ENCODE assay signal across 32 cellular contexts in the genomic region with DNA sequence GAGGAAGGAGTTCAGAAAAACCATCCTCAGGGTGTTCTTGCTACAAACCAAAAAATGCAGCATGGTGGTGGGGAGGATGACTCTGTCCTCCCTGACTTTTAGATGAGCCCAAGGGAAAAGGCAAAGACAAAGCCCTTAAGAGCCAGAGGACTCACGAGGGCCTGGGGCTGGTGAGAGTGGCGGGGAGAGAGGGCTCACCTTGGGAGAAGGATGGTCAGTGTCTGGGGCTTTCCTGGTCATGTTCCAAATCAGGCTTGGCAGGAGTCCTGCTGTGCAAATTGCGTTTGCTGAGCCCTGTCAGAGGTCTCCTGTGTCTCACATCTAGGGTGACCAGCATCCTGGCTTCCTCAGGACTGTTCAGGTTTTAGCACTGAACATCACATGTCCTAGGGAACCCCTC. TPM values are rescaled to one million over a fixed set of nuclear protein-coding genes. Genes with fewer than 3 reads are reported as not detected.
DNase-seq lines count a peak whose midpoint lies in the region; TF ChIP-seq lines count a peak whose summit lies in the region.
"Had no signal": no experiment of that assay in that cellular context is flagged by ENCODE, and none has a peak within 500 bp of the region (broad histone marks: within the 10 kb centered on the region; RNA-seq: fewer than 3 reads in every experiment).

No MANE protein-coding gene starts in this region.

- no peaks in the 10 kb centered on the region for H3K9me2 ChIP-seq in GM23248 (ENCODE audit: insufficient read depth)

- H2AFZ ChIP-seq in GM23248: peak overlapping the region; percentile 28; the same call in 1 of the 2 replicates

- TF ChIP-seq POLR2A in lower leg skin (IDR thresholded peaks at IDR 0.05): no peak

- no peaks in the 10 kb centered on the region for H3K79me2 ChIP-seq in GM23248 (ENCODE audit: insufficient read depth)

- H3F3A ChIP-seq in GM23248 (ENCODE audit: insufficient read depth): peaks cover 12% of the 10 kb centered on the region; the same call in 1 of the 2 replicates

- peak; percentile 6 for DNase-seq in GM23248
- DNase-seq in RPMI7951 (ENCODE audit: low read depth): peak; percentile 68
- DNase-seq in iris pigment epithelial cell (ENCODE audit: low read depth): peak; percentile 13
- DNase-seq in SW 1271 (lab: John Stamatoyannopoulos, UW): no peak
- no peak for DNase-seq in SIG-M5 (lab: John Stamatoyannopoulos, UW)
- DNase-seq in lower leg skin (ENCODE audit: low spot score in 2 of 2): no peak
- DNase-seq: activated CD8-positive, alpha-beta memory T cell treated with anti-CD3 and anti-CD28 coated beads, Interleukin-2, amount 50 U/mL, for 48 hours; activated CD8-positive, alpha-beta T cell treated with anti-CD3 and anti-CD28 coated beads for 36 hours; activated naive CD4-positive, alpha-beta T cell treated with anti-CD3 and anti-CD28 coated beads for 36 hours; Caco-2; DMS79; effector CD4-positive, alpha-beta T cell; glutamatergic neuron; KBM-7; kidney; MM.1S; NCI-H1417; NCI-H2029; NCI-H524 treated with DMSO at 0.1 percent for 48 hours; NK-92 treated with Interleukin-12 subunit alpha and Interleukin-12 subunit beta, amount 100 ng/mL, for 24 hours; occipital lobe; psoas muscle; SHP77; sigmoid colon had no signal

- 7 to 22% methylated on average over 3 of the region's 3 CpGs for WGBS in GM23248 (ENCODE audit: low coverage in 1 of 2, low lambda C conversion rate in 2 of 2, missing lambda C conversion rate in 2 of 2), 2 experiments
- WGBS in urinary bladder: 55% methylated on average over 3 of the region's 3 CpGs
- WGBS in lower leg skin, 2 donors: 58 to 76% methylated on average over 3 of the region's 3 CpGs

- intact Hi-C loops in lower leg skin (cut with DNase I; ENCODE audit: low total_unique reads): no loop called here

- no peaks in the 10 kb centered on the region for H3K9me3 ChIP-seq in GM23248 (ENCODE audit: low read depth)
- H3K9me3 ChIP-seq: Caco-2, mucosa of descending colon, psoas muscle, sigmoid colon, transverse colon had no signal

- H3K4me1 ChIP-seq in GM23248 (ENCODE audit: insufficient read depth): peaks cover 15% of the 10 kb centered on the region
- no peaks in the 10 kb centered on the region for H3K4me1 ChIP-seq in urinary bladder (ENCODE audit: insufficient read depth)
- H3K4me1 ChIP-seq: Caco-2, psoas muscle, sigmoid colon had no signal

- in situ Hi-C loops in GM23248 (cut with MboI): no loop called here

- H3K9ac ChIP-seq in GM23248: no peak overlapping the region

- H3K36me3 ChIP-seq in GM23248 (ENCODE audit: low read depth) (no peaks in the 10 kb centered on the region), urinary bladder (ENCODE audit: insufficient read depth) (no peaks in the 10 kb centered on the region)
- H3K36me3 ChIP-seq: sigmoid colon, transverse colon had no signal

- H3K27ac ChIP-seq in GM23248 (no peak overlapping the region), urinary bladder (ENCODE audit: low read depth) (peak overlapping the region; percentile 15)
- H3K27ac ChIP-seq: C4-2B, psoas muscle, sigmoid colon had no signal

- no peaks in the 10 kb centered on the region for H4K20me1 ChIP-seq in GM23248 (ENCODE audit: insufficient read depth)

- H3K4me3 ChIP-seq in GM23248: no peak overlapping the region
- H3K4me3 ChIP-seq in urinary bladder (ENCODE audit: low read depth, low read length): no peak overlapping the region
- no peak overlapping the region for H3K4me3 ChIP-seq in lower leg skin (ENCODE audit: low read depth, poor library complexity, severe bottlenecking)
- H3K4me3 ChIP-seq: lung, mucosa of descending colon, psoas muscle, sigmoid colon, transverse colon had no signal

- H3K4me2 ChIP-seq in GM23248 (ENCODE audit: unreplicated experiment): peak overlapping the region; percentile 30

- 0 out of 2 replicates have a peak, but pooled peaks cover 4% of the 10 kb centered on the region for H3K27me3 ChIP-seq in GM23248 (replicated peaks; ENCODE audit: insufficient read depth)
- H3K27me3 ChIP-seq: sigmoid colon, transverse colon had no signal

- TF ChIP-seq CTCF in lower leg skin (IDR thresholded peaks at IDR 0.05): no peak

RNA-seq across cellular contexts. Expression of a gene that starts 4.7 kb away (rescaled TPM):
- not detected in 2 replicates for total RNA-seq in GM23248 (2014; rRNA removed; shearing (Covaris generic))
- polyA plus RNA-seq in GM23248 (2016; fragmentation: Nextera tagmentation; extraction: Ambion mirVana): not detected in 2 replicates
- total RNA-seq in RPMI7951 (2014; rRNA removed; shearing (Covaris generic)): not detected in 2 replicates
- total RNA-seq in urinary bladder: 1.9 TPM
- 5.6 TPM for polyA plus RNA-seq in urinary bladder
- under 1 TPM; 0.21 to 0.80 (median 0.36) TPM for total RNA-seq in lower leg skin
- total RNA-seq: activated CD8-positive, alpha-beta T cell treated with anti-CD3 and anti-CD28 coated beads for 36 hours; activated naive CD4-positive, alpha-beta T cell treated with anti-CD3 and anti-CD28 coated beads for 36 hours; activated T-helper 1 cell treated with anti-CD3 and anti-CD28 coated beads, Interleukin-12 subunit alpha, Interleukin-12 subunit beta, Interleukin-2, Interleukin-4 antibody, amounts not matched to agents 30 ng/mL and 10 ng/mL and 1 ng/mL, durations not matched to agents 14 hours and 24 hours and 36 hours; natural killer cell treated with Interleukin-12 subunit alpha and Interleukin-12 subunit beta and Interleukin-15 and Interleukin-18, amount 100 ng/mL, for 72 hours; occipital lobe; psoas muscle; sigmoid colon; subcutaneous adipose tissue had no signal

RNA-seq across cellular contexts. Expression of a gene that starts 13.4 kb away (rescaled TPM):
- not detected in 2 replicates for total RNA-seq in GM23248 (2014; rRNA removed; shearing (Covaris generic))
- polyA plus RNA-seq in GM23248 (2016; fragmentation: Nextera tagmentation; extraction: Ambion mirVana) (not detected in 2 replicates), urinary bladder (7.3 TPM)
- total RNA-seq in RPMI7951 (2014; rRNA removed; shearing (Covaris generic)): 0.10 TPM in 1 of 2 replicates, not detected in the other
- total RNA-seq in urinary bladder (0.32 TPM), lower leg skin (under 1 TPM in 2 of 4 donors, not detected in 2; 0.26 to 0.61 TPM)
- total RNA-seq: activated CD8-positive, alpha-beta T cell treated with anti-CD3 and anti-CD28 coated beads for 36 hours; activated naive CD4-positive, alpha-beta T cell treated with anti-CD3 and anti-CD28 coated beads for 36 hours; activated T-helper 1 cell treated with anti-CD3 and anti-CD28 coated beads, Interleukin-12 subunit alpha, Interleukin-12 subunit beta, Interleukin-2, Interleukin-4 antibody, amounts not matched to agents 30 ng/mL and 10 ng/mL and 1 ng/mL, durations not matched to agents 14 hours and 24 hours and 36 hours; Caco-2; kidney; natural killer cell treated with Interleukin-12 subunit alpha and Interleukin-12 subunit beta and Interleukin-15 and Interleukin-18, amount 100 ng/mL, for 72 hours; occipital lobe; psoas muscle; sigmoid colon; subcutaneous adipose tissue had no signal
- polyA plus RNA-seq: lung, psoas muscle had no signal

RNA-seq across cellular contexts. Expression of a gene that starts 35.9 kb away (rescaled TPM):
- not detected in 2 replicates for total RNA-seq in GM23248 (2014; rRNA removed; shearing (Covaris generic))
- polyA plus RNA-seq in GM23248 (2016; fragmentation: Nextera tagmentation; extraction: Ambion mirVana) (not detected in 2 replicates), urinary bladder (0.14 TPM)
- not detected in 2 replicates for total RNA-seq in RPMI7951 (2014; rRNA removed; shearing (Covaris generic))
- total RNA-seq in urinary bladder (1.2 TPM), lower leg skin (1 to 10 TPM in 1 of 4 donors, under 1 TPM in 2, not detected in 1; 0.30 to 1.1 (median 0.54) TPM)
- total RNA-seq: activated CD8-positive, alpha-beta T cell treated with anti-CD3 and anti-CD28 coated beads for 36 hours; activated naive CD4-positive, alpha-beta T cell treated with anti-CD3 and anti-CD28 coated beads for 36 hours; activated T-helper 1 cell treated with anti-CD3 and anti-CD28 coated beads, Interleukin-12 subunit alpha, Interleukin-12 subunit beta, Interleukin-2, Interleukin-4 antibody, amounts not matched to agents 30 ng/mL and 10 ng/mL and 1 ng/mL, durations not matched to agents 14 hours and 24 hours and 36 hours; lung; natural killer cell treated with Interleukin-12 subunit alpha and Interleukin-12 subunit beta and Interleukin-15 and Interleukin-18, amount 100 ng/mL, for 72 hours; occipital lobe; psoas muscle; sigmoid colon; subcutaneous adipose tissue had no signal
- polyA plus RNA-seq: lung, psoas muscle had no signal

RNA-seq across cellular contexts. Expression of a gene that starts 46.2 kb away (rescaled TPM):
- total RNA-seq in GM23248 (2014; rRNA removed; shearing (Covaris generic)): not detected in 2 replicates
- polyA plus RNA-seq in GM23248 (2016; fragmentation: Nextera tagmentation; extraction: Ambion mirVana) (not detected in 2 replicates), urinary bladder (1.2 TPM)
- total RNA-seq in RPMI7951 (2014; rRNA removed; shearing (Covaris generic)): 0.12 TPM in 1 of 2 replicates, not detected in the other
- total RNA-seq in urinary bladder (1.1 TPM), lower leg skin (1 to 10 TPM; 1.0 to 2.9 (median 2.4) TPM)
- total RNA-seq: activated CD8-positive, alpha-beta T cell treated with anti-CD3 and anti-CD28 coated beads for 36 hours; activated naive CD4-positive, alpha-beta T cell treated with anti-CD3 and anti-CD28 coated beads for 36 hours; activated T-helper 1 cell treated with anti-CD3 and anti-CD28 coated beads, Interleukin-12 subunit alpha, Interleukin-12 subunit beta, Interleukin-2, Interleukin-4 antibody, amounts not matched to agents 30 ng/mL and 10 ng/mL and 1 ng/mL, durations not matched to agents 14 hours and 24 hours and 36 hours; natural killer cell treated with Interleukin-12 subunit alpha and Interleukin-12 subunit beta and Interleukin-15 and Interleukin-18, amount 100 ng/mL, for 72 hours; occipital lobe; psoas muscle; sigmoid colon; subcutaneous adipose tissue had no signal
- polyA plus RNA-seq: psoas muscle had no signal

RNA-seq across cellular contexts. Expression of a gene that starts 52.1 kb away (rescaled TPM):
- total RNA-seq in GM23248 (2014; rRNA removed; shearing (Covaris generic)): not detected in 2 replicates
- not detected in 2 replicates for polyA plus RNA-seq in GM23248 (2016; fragmentation: Nextera tagmentation; extraction: Ambion mirVana)
- total RNA-seq in RPMI7951 (2014; rRNA removed; shearing (Covaris generic)): not detected in 2 replicates
- total RNA-seq in urinary bladder: 0.79 TPM
- not detected for polyA plus RNA-seq in urinary bladder
- 1 to 10 TPM in 1 of 4 donors, under 1 TPM in 2, not detected in 1; 0.32 to 1.7 (median 0.80) TPM for total RNA-seq in lower leg skin
- total RNA-seq: activated CD8-positive, alpha-beta T cell treated with anti-CD3 and anti-CD28 coated beads for 36 hours; activated naive CD4-positive, alpha-beta T cell treated with anti-CD3 and anti-CD28 coated beads for 36 hours; activated T-helper 1 cell treated with anti-CD3 and anti-CD28 coated beads, Interleukin-12 subunit alpha, Interleukin-12 subunit beta, Interleukin-2, Interleukin-4 antibody, amounts not matched to agents 30 ng/mL and 10 ng/mL and 1 ng/mL, durations not matched to agents 14 hours and 24 hours and 36 hours; natural killer cell treated with Interleukin-12 subunit alpha and Interleukin-12 subunit beta and Interleukin-15 and Interleukin-18, amount 100 ng/mL, for 72 hours; occipital lobe; psoas muscle; sigmoid colon; subcutaneous adipose tissue had no signal
- polyA plus RNA-seq: lung, psoas muscle had no signal

Comparison
In these comparisons a context has a peak if more than half of its experiments do, and no peak if none do; other contexts are left out.
1. DNase-seq: peak in GM23248 (single experiment), RPMI7951 (single experiment) and iris pigment epithelial cell (single experiment); none in SW 1271 (0 of 2), SIG-M5 (single experiment) and lower leg skin (0 of 2).